In genomic region chr7:47497367-47498096, GRCh38 we compare ENCODE assay signal across 8 cellular contexts.
DNase-seq lines count a peak whose midpoint lies in the region; ATAC-seq and TF ChIP-seq lines count a peak whose summit lies in the region.

No MANE protein-coding gene starts in this region.

- H3K27me3 Mint-ChIP-seq in activated T-helper 17 cell treated with anti-CD3 and anti-CD28 coated beads, Interleukin-2, amount 50 U/mL, for 72 hours = no peaks in the 10 kb centered on the region

- TF ChIP-seq CTCF in right atrium auricular region (IDR thresholded peaks at IDR 0.05) = no peak

- H4K12ac ChIP-seq in trophoblast cell (ENCODE audit: low read depth, low read length) = no peak overlapping the region

- peak overlapping the region; percentile 67 for H4K8ac ChIP-seq in trophoblast cell (ENCODE audit: low read depth, low read length)

- H3K9me3 Mint-ChIP-seq in activated T-helper 17 cell treated with anti-CD3 and anti-CD28 coated beads, Interleukin-2, amount 50 U/mL, for 72 hours = no peaks in the 10 kb centered on the region

- H3K4me3 ChIP-seq in right cardiac atrium (ENCODE audit: low read length) (no peak overlapping the region), right atrium auricular region (no peak overlapping the region), trophoblast cell (ENCODE audit: low read depth, low read length) (no peak overlapping the region)

- H3K27me3 ChIP-seq in right cardiac atrium (ENCODE audit: control insufficient read depth, insufficient read depth) = no peaks in the 10 kb centered on the region
- H3K27me3 ChIP-seq in right atrium auricular region = no peaks in the 10 kb centered on the region
- no peaks in the 10 kb centered on the region for H3K27me3 ChIP-seq in trophoblast cell (ENCODE audit: insufficient read depth, low read length)

- H2BK5ac ChIP-seq in trophoblast cell (ENCODE audit: low read depth, low read length, poor library complexity) = peak overlapping the region; percentile 54

- peak overlapping the region; percentile 66 for H3K4ac ChIP-seq in trophoblast cell (ENCODE audit: low read depth, low read length)

- peak overlapping the region; percentile 75 for H2BK120ac ChIP-seq in trophoblast cell (ENCODE audit: insufficient read depth, low read length, poor library complexity)

- no peak overlapping the region for H3K4me2 ChIP-seq in trophoblast cell (ENCODE audit: low read length)

- H3K4me1 Mint-ChIP-seq in activated T-helper 17 cell treated with anti-CD3 and anti-CD28 coated beads, Interleukin-2, amount 50 U/mL, for 72 hours = peaks cover 5% of the 10 kb centered on the region

- peaks cover 26% of the 10 kb centered on the region for H3K79me2 ChIP-seq in trophoblast cell (ENCODE audit: control insufficient read depth, insufficient read depth, low read length, poor library complexity)

- peak overlapping the region; percentile 28 for H4K91ac ChIP-seq in trophoblast cell (ENCODE audit: low read depth, low read length)

- intact Hi-C loops in right cardiac atrium (cut with DNase I) = no loop called here

- no peaks in the 10 kb centered on the region for H3K36me3 Mint-ChIP-seq in activated T-helper 17 cell treated with anti-CD3 and anti-CD28 coated beads, Interleukin-2, amount 50 U/mL, for 72 hours (ENCODE audit: low read depth)

- no peak for DNase-seq in right cardiac atrium
- DNase-seq in right atrium auricular region (ENCODE audit: low spot score) = no peak
- DNase-seq in trophoblast cell = no peak
- no peak for DNase-seq in substantia nigra (lab: John Stamatoyannopoulos, UW)
- DNase-seq in DMS79 (lab: John Stamatoyannopoulos, UW) = no peak
- no peak for DNase-seq in amniotic stem cell (lab: John Stamatoyannopoulos, UW)

- no peak for ATAC-seq in right cardiac atrium
- peak; percentile 89 for ATAC-seq in HG03095 (IDR thresholded peaks at IDR 0.05; ENCODE audit: unreplicated experiment)
- ATAC-seq in activated T-helper 17 cell treated with anti-CD3 and anti-CD28 coated beads, Interleukin-2, amount 50 U/mL, for 72 hours (replicated peaks) = peak; percentile 24

- H3K23ac ChIP-seq in trophoblast cell (ENCODE audit: low read length) = no peak overlapping the region

- H2AK5ac ChIP-seq in trophoblast cell (ENCODE audit: low read length) = peak overlapping the region; percentile 32

- peaks cover 43% of the 10 kb centered on the region for H3K79me1 ChIP-seq in trophoblast cell (ENCODE audit: low read length)

- no peak overlapping the region for H2AFZ ChIP-seq in trophoblast cell (ENCODE audit: insufficient read depth, low read length, poor library complexity)

- H3K4me3 Mint-ChIP-seq in activated T-helper 17 cell treated with anti-CD3 and anti-CD28 coated beads, Interleukin-2, amount 50 U/mL, for 72 hours = no peak overlapping the region

- WGBS in right cardiac atrium = 59% methylated on average over 12 of the region's 12 CpGs
- no CpG with 5 or more reads among the region's 12 CpGs for WGBS in trophoblast cell (ENCODE audit: extremely low coverage, insufficient coverage, insufficient read length)

- H3K27ac ChIP-seq in right cardiac atrium (ENCODE audit: low read length) = peak overlapping the region; percentile 12
- H3K27ac ChIP-seq in right atrium auricular region = peak overlapping the region in 1 of 2 donors; percentile 5
- H3K27ac ChIP-seq in trophoblast cell (ENCODE audit: low read depth, low read length) = peak overlapping the region; percentile 26
- H3K27ac ChIP-seq in substantia nigra (ENCODE audit: low read depth, low read length, poor library complexity, severe bottlenecking) = no peak overlapping the region

- H3K14ac ChIP-seq in trophoblast cell (ENCODE audit: low read length) = peak overlapping the region; percentile 44

- peak overlapping the region; percentile 79 for H3K18ac ChIP-seq in trophoblast cell (ENCODE audit: low read length)

- H3K9me3 ChIP-seq in right cardiac atrium (ENCODE audit: control insufficient read depth, low read length) = no peaks in the 10 kb centered on the region
- no peaks in the 10 kb centered on the region for H3K9me3 ChIP-seq in right atrium auricular region
- no peaks in the 10 kb centered on the region for H3K9me3 ChIP-seq in trophoblast cell (ENCODE audit: insufficient read depth, low read depth, low read length)

- peaks cover 20% of the 10 kb centered on the region for H3K4me1 ChIP-seq in right cardiac atrium (ENCODE audit: control insufficient read depth, insufficient read depth, low read length)
- peaks cover 0 to 59% of the 10 kb centered on the region in 2 donors for H3K4me1 ChIP-seq in right atrium auricular region
- peaks cover 46 to 59% of the 10 kb centered on the region in 2 experiments for H3K4me1 ChIP-seq in trophoblast cell (ENCODE audit: control insufficient read depth in 1 of 2, insufficient read depth in 2 of 2, low read length in 2 of 2)

- H3K9ac ChIP-seq in trophoblast cell (ENCODE audit: low read length) = no peak overlapping the region

- no peak overlapping the region for H3K27ac Mint-ChIP-seq in activated T-helper 17 cell treated with anti-CD3 and anti-CD28 coated beads, Interleukin-2, amount 50 U/mL, for 72 hours

- H3K36me3 ChIP-seq in right atrium auricular region (no peaks in the 10 kb centered on the region), trophoblast cell (ENCODE audit: control insufficient read depth in 1 of 2, insufficient read depth in 2 of 2, low read length in 2 of 2) (peaks cover 27 to 31% of the 10 kb centered on the region in 2 experiments)

- peak overlapping the region; percentile 72 for H2BK12ac ChIP-seq in trophoblast cell (ENCODE audit: low read length)

Comparison
In these comparisons a context has a peak if more than half of its experiments do, and no peak if none do; other contexts are left out.
1. ATAC-seq: peak in HG03095 (single experiment) and activated T-helper 17 cell treated with anti-CD3 and anti-CD28 coated beads, Interleukin-2, amount 50 U/mL, for 72 hours (single experiment); none in right cardiac atrium (0 of 2).